9 cellular contexts compared by ENCODE assay signal in genomic region chr10:88553116-88553752, GRCh38. TPM values are rescaled to one million over a fixed set of nuclear protein-coding genes. Genes with fewer than 3 reads are reported as not detected.
DNase-seq lines count a peak whose midpoint lies in the region; ATAC-seq, FAIRE-seq and TF ChIP-seq lines count a peak whose summit lies in the region.
"Had no signal": no experiment of that assay in that cellular context is flagged by ENCODE, and none has a peak within 500 bp of the region (broad histone marks: within the 10 kb centered on the region; RNA-seq: fewer than 3 reads in every experiment).

No MANE protein-coding gene starts in this region.

- no peaks in the 10 kb centered on the region for H3K27me3 ChIP-seq in MG63
- H3K27me3 ChIP-seq: BLaER1 treated with 17β-estradiol and CSF1 and Interleukin-3, amounts not matched to agents 10 nM and 100 nM had no signal

- intact Hi-C loops in kidney (cut with DNase I): loop anchor here (10.0 kb wide), 1 partner anchor 698 kb away; no protein-coding TSS in a partner anchor

- no peaks in the 10 kb centered on the region for H3K9me3 Mint-ChIP-seq in central memory CD8-positive, alpha-beta T cell

- H3K4me3 ChIP-seq in MG63 (no peak overlapping the region), kidney (ENCODE audit: low read length in 2 of 2) (no peak overlapping the region)
- H3K4me3 ChIP-seq: BLaER1 treated with 17β-estradiol and CSF1 and Interleukin-3, amounts not matched to agents 10 nM and 100 nM had no signal

- no peaks in the 10 kb centered on the region for H3K27me3 Mint-ChIP-seq in central memory CD8-positive, alpha-beta T cell

- no peaks in the 10 kb centered on the region for H3K36me3 Mint-ChIP-seq in central memory CD8-positive, alpha-beta T cell (ENCODE audit: insufficient read depth)

- peak; percentile 1 for DNase-seq in NCI-H2029 (lab: John Stamatoyannopoulos, UW)
- DNase-seq in NCI-H2029 treated with DMSO at 0.1 percent for 48 hours (lab: John Stamatoyannopoulos, UW): no peak
- peak; percentile 31 for DNase-seq in H54 (ENCODE audit: insufficient read length, low spot score)
- DNase-seq in MG63: peak; percentile 46
- DNase-seq in T-helper 1 cell: peak in 4 of 5 donors; percentile 5 to 55 (median 22)
- DNase-seq in central memory CD8-positive, alpha-beta T cell (ENCODE audit: low spot score in 2 of 2): peak in 1 of 2 donors; percentile 16
- DNase-seq in kidney: no peak
- DNase-seq in stimulated activated CD4-positive, alpha-beta T cell treated with anti-CD3 and anti-CD28 coated beads, Interleukin-4, amount 100 ng/mL, for 24 hours: peak; percentile 45

- TF ChIP-seq CTCF in kidney (IDR thresholded peaks at IDR 0.05; ENCODE audit: borderline replicate concordance, extremely low read depth, insufficient read depth): peak; percentile 88

- no peaks in the 10 kb centered on the region for H3K9me3 ChIP-seq in MG63
- H3K9me3 ChIP-seq in kidney (ENCODE audit: control insufficient read depth in 1 of 2, low read length in 2 of 2): no peaks in the 10 kb centered on the region

- H3K27ac Mint-ChIP-seq in central memory CD8-positive, alpha-beta T cell (ENCODE audit: low read depth): no peak overlapping the region

- no peaks in the 10 kb centered on the region for H3K36me3 ChIP-seq in MG63
- no peaks in the 10 kb centered on the region for H3K36me3 ChIP-seq in kidney (ENCODE audit: control insufficient read depth in 1 of 2, insufficient read depth in 2 of 2, low read length in 2 of 2)
- H3K36me3 ChIP-seq: BLaER1 treated with 17β-estradiol and CSF1 and Interleukin-3, amounts not matched to agents 10 nM and 100 nM had no signal

- H3K27ac ChIP-seq in kidney (ENCODE audit: low read depth in 2 of 2, low read length in 2 of 2): no peak overlapping the region
- H3K27ac ChIP-seq: BLaER1 treated with 17β-estradiol and CSF1 and Interleukin-3, amounts not matched to agents 10 nM and 100 nM had no signal

- TF ChIP-seq POLR2A in H54 (IDR thresholded peaks at IDR 0.05; ENCODE audit: low read depth, low read length): no peak

- H3K4me1 Mint-ChIP-seq in central memory CD8-positive, alpha-beta T cell: no peaks in the 10 kb centered on the region

- peak; percentile 99 for FAIRE-seq in H54 (lab: Jason Lieb, UNC)
- peak; percentile 89 for FAIRE-seq in kidney (lab: Jason Lieb, UNC)

- H3K9ac ChIP-seq in kidney (ENCODE audit: low read length in 2 of 2): no peak overlapping the region
- H3K9ac ChIP-seq: BLaER1 treated with 17β-estradiol and CSF1 and Interleukin-3, amounts not matched to agents 10 nM and 100 nM had no signal

- H3K4me3 Mint-ChIP-seq in central memory CD8-positive, alpha-beta T cell: no peak overlapping the region

- H3K4me1 ChIP-seq in kidney (ENCODE audit: control insufficient read depth in 1 of 2, insufficient read depth in 1 of 2, low read depth in 1 of 2, low read length in 2 of 2): no peaks in the 10 kb centered on the region

- ATAC-seq in central memory CD8-positive, alpha-beta T cell (replicated peaks; ENCODE audit: extremely low read depth, poor library complexity, severe bottlenecking): peak; percentile 64

RNA-seq across cellular contexts. Expression of gene RNLS, which starts 29.9 kb away (rescaled TPM):
- 14.8 and 29.3 TPM in 2 replicates for total RNA-seq in MG63 (2014; rRNA removed; shearing (Covaris generic); ENCODE audit: low replicate concordance)
- total RNA-seq in kidney: 21.1 TPM
- 19.5 TPM for polyA plus RNA-seq in kidney (ENCODE audit: insufficient read depth, low read depth, low replicate concordance)

RNA-seq across cellular contexts. Expression of gene LIPJ, which starts 33.3 kb away (rescaled TPM):
- total RNA-seq in MG63 (2014; rRNA removed; shearing (Covaris generic); ENCODE audit: low replicate concordance): not detected in 2 replicates
- not detected for total RNA-seq in kidney
- polyA plus RNA-seq in kidney (ENCODE audit: insufficient read depth, low read depth, low replicate concordance): not detected

Comparison
In these comparisons a context has a peak if more than half of its experiments do, and no peak if none do; other contexts are left out.
1. DNase-seq: peak in NCI-H2029 (single experiment), H54 (single experiment), MG63 (single experiment), T-helper 1 cell (4 of 5) and stimulated activated CD4-positive, alpha-beta T cell treated with anti-CD3 and anti-CD28 coated beads, Interleukin-4, amount 100 ng/mL, for 24 hours (single experiment); none in NCI-H2029 treated with DMSO at 0.1 percent for 48 hours (single experiment) and kidney (single experiment).